ENCODE assay signal across 18 cellular contexts in genomic region chr7:131498237-131498885, GRCh38. TPM values are rescaled to one million over a fixed set of nuclear protein-coding genes. Genes with fewer than 3 reads are reported as not detected.
DNase-seq lines count a peak whose midpoint lies in the region; ATAC-seq, FAIRE-seq and TF ChIP-seq lines count a peak whose summit lies in the region.
"Had no signal": no experiment of that assay in that cellular context is flagged by ENCODE, and none has a peak within 500 bp of the region (broad histone marks: within the 10 kb centered on the region; RNA-seq: fewer than 3 reads in every experiment).

No MANE protein-coding gene starts in this region.

- H4K20me1 ChIP-seq in K562 (replicated peaks; ENCODE audit: control insufficient read depth, insufficient read depth, low read length): peaks cover 12% of the 10 kb centered on the region; the same call in 1 of the 2 replicates

- ATAC-seq in K562 (no peak), GM19324 (IDR thresholded peaks at IDR 0.05; ENCODE audit: low FRiP score, unreplicated experiment) (no peak), GM21515 (IDR thresholded peaks at IDR 0.05; ENCODE audit: unreplicated experiment) (no peak)
- ATAC-seq: foreskin keratinocyte had no signal

- TF ChIP-seq EP300 in K562 (IDR thresholded peaks at IDR 0.05; ENCODE audit: low read length): no peak

- H3K9me3 Mint-ChIP-seq in mesothelial cell of epicardium: no peaks in the 10 kb centered on the region
- H3K9me3 Mint-ChIP-seq: CD8-positive, alpha-beta memory T cell had no signal

- intact Hi-C loops in K562 (cut with micrococcal nuclease): no loop called here

- CTCF ChIA-PET in K562 (lab: Yijun Ruan, JAX; ENCODE audit: low intra/inter-chr PET ratio): no interaction called here

- H3K4me3 ChIP-seq in K562 (no peak overlapping the region), cardiac muscle cell (no peak overlapping the region)
- H3K4me3 ChIP-seq: tibial nerve had no signal

- H2AFZ ChIP-seq in K562 (ENCODE audit: low read depth, low read length): no peak overlapping the region

- H3K27me3 Mint-ChIP-seq in mesothelial cell of epicardium (ENCODE audit: low read depth): no peaks in the 10 kb centered on the region
- H3K27me3 Mint-ChIP-seq: CD8-positive, alpha-beta memory T cell had no signal

- FAIRE-seq in K562 (lab: Jason Lieb, UNC): no peak
- FAIRE-seq: HTR-8/SVneo had no signal

- TF ChIP-seq POLR2A in K562 (conservative IDR thresholded peaks at IDR 0.05): no peak; the same call in 1 of the 2 replicates

- no peak for TF ChIP-seq CTCF in K562 (IDR thresholded peaks at IDR 0.05 in 2 of 3, conservative IDR thresholded peaks at IDR 0.05 in 1 of 3; ENCODE audit: insufficient read depth in 2 of 3, low read depth in 1 of 3, low read length in 3 of 3)
- TF ChIP-seq CTCF in cardiac muscle cell (IDR thresholded peaks at IDR 0.05; ENCODE audit: low read depth, low read length): no peak
- TF ChIP-seq CTCF in mesothelial cell of epicardium (IDR thresholded peaks at IDR 0.05; ENCODE audit: unreplicated experiment): no peak

- no peaks in the 10 kb centered on the region for H3K79me2 ChIP-seq in K562 (ENCODE audit: control insufficient read depth, insufficient read depth, low read length)

- no peak overlapping the region for H3K27ac Mint-ChIP-seq in mesothelial cell of epicardium

- no TSS peak for BruUV-seq in K562 (replicated peaks; lab: Mats Ljungman, UMichigan)

- TF ChIP-seq RAD21 in K562 (CRISPR knock-in tag; conservative IDR thresholded peaks at IDR 0.05 in 1 of 2, IDR thresholded peaks at IDR 0.05 in 1 of 2): no peak

- in situ Hi-C loops in K562 (cut with MboI): no loop called here

- 83% methylated on average over 4 of the region's 4 CpGs for WGBS in K562 (ENCODE audit: insufficient coverage, low coverage, missing lambda C conversion rate)

- H3K9ac ChIP-seq in K562 (ENCODE audit: insufficient read depth in 1 of 2, low read depth in 2 of 2, low read length in 2 of 2): no peak overlapping the region

- peaks cover 14% of the 10 kb centered on the region for H3K36me3 Mint-ChIP-seq in mesothelial cell of epicardium

- no peak overlapping the region for H3K4me3 Mint-ChIP-seq in mesothelial cell of epicardium
- H3K4me3 Mint-ChIP-seq: CD8-positive, alpha-beta memory T cell had no signal

- H3K36me3 ChIP-seq in K562 (ENCODE audit: control insufficient read depth, insufficient read depth, low read length) (peaks cover 18% of the 10 kb centered on the region; the same call in 2 of the 3 replicates), cardiac muscle cell (peaks cover 5% of the 10 kb centered on the region)

- H3K4me2 ChIP-seq in K562 (ENCODE audit: insufficient read depth, low read length): no peak overlapping the region

- POLR2A ChIA-PET in K562 (lab: Yijun Ruan, JAX): interaction anchor here (0.5 to 0.6 kb wide), 2 partner anchors 409 to 1264 kb away, joined by 3 to 5 read pairs; no protein-coding TSS in a partner anchor

- no peaks in the 10 kb centered on the region for H3K9me1 ChIP-seq in K562 (ENCODE audit: control insufficient read depth, insufficient read depth, low read length)

- H3K27ac ChIP-seq in K562 (ENCODE audit: extremely low read depth, low read depth, low read length) (no peak overlapping the region), cardiac muscle cell (peak overlapping the region; percentile 9)
- H3K27ac ChIP-seq: foreskin keratinocyte had no signal

- DNase-seq in GM04503 (ENCODE audit: low read depth): peak; percentile 45
- no peak for DNase-seq in K562 (ENCODE audit: extremely low read depth in 1 of 4, low spot score in 3 of 4)
- peak in 1 of 2 donors; percentile 55 for DNase-seq in cardiac muscle cell (ENCODE audit: low read depth in 1 of 2, low spot score in 1 of 2)
- DNase-seq in renal cortical epithelial cell (ENCODE audit: low read depth): peak; percentile 13
- no peak for DNase-seq in mesothelial cell of epicardium (ENCODE audit: low spot score in 2 of 2, unreplicated experiment in 2 of 2)
- no peak for DNase-seq in NCI-H2227 (lab: John Stamatoyannopoulos, UW; ENCODE audit: unreplicated experiment)
- DNase-seq: activated naive CD4-positive, alpha-beta T cell treated with Interleukin-2 at 50 U/mL for 16 hours; CD8-positive, alpha-beta memory T cell; effector CD4-positive, alpha-beta T cell; foreskin keratinocyte; midbrain; NCI-H1417; SIG-M5; stimulated activated CD4-positive, alpha-beta T cell treated with anti-CD3 and anti-CD28 coated beads, Interleukin-15, amount 100 ng/mL, for 24 hours had no signal

- H3K4me1 ChIP-seq in K562 (replicated peaks in 1 of 2; ENCODE audit: control insufficient read depth in 2 of 2, insufficient read depth in 2 of 2, low read length in 2 of 2) (no peaks in the 10 kb centered on the region), cardiac muscle cell (ENCODE audit: low read depth) (no peaks in the 10 kb centered on the region)
- H3K4me1 ChIP-seq: foreskin keratinocyte had no signal

- H3K27me3 ChIP-seq in K562 (ENCODE audit: control insufficient read depth in 2 of 2, insufficient read depth in 2 of 2, low read length in 2 of 2) (0 out of 5 replicates have a peak, but pooled peaks cover 0 to under 1% of the 10 kb centered on the region in 2 experiments), cardiac muscle cell (no peaks in the 10 kb centered on the region)
- H3K27me3 ChIP-seq: foreskin keratinocyte, tibial nerve had no signal

- H3K4me1 Mint-ChIP-seq in mesothelial cell of epicardium: peaks cover 10% of the 10 kb centered on the region

- no peaks in the 10 kb centered on the region for H3K9me3 ChIP-seq in K562 (replicated peaks; ENCODE audit: control insufficient read depth, insufficient read depth, low read depth, low read length)
- no peaks in the 10 kb centered on the region for H3K9me3 ChIP-seq in cardiac muscle cell (ENCODE audit: low read depth)
- H3K9me3 ChIP-seq: tibial nerve had no signal

TF ChIP-seq in K562, 482 proteins besides CTCF, POLR2A, EP300 and RAD21 (continues in another document):
- TF ChIP-seq ZNF121 (CRISPR knock-in tag; conservative IDR thresholded peaks at IDR 0.05) (peak; percentile 70), CEBPG (CRISPR knock-in tag; IDR thresholded peaks at IDR 0.05) (0 out of 2 replicates have a peak, but pooled peaks have one; percentile 28), CEBPG (tag; conservative IDR thresholded peaks at IDR 0.05 in 1 of 2, IDR thresholded peaks at IDR 0.05 in 1 of 2) (peak; percentile 65 to 72), NKRF (IDR thresholded peaks at IDR 0.05; ENCODE audit: borderline replicate concordance) (no peak), CEBPB (tag; IDR thresholded peaks at IDR 0.05) (peak; percentile 81), SIRT6 (IDR thresholded peaks at IDR 0.05; ENCODE audit: low read depth, low read length) (no peak), BRF1 (IDR thresholded peaks at IDR 0.05; ENCODE audit: borderline replicate concordance, extremely low read depth, insufficient read length) (no peak)

RNA-seq across cellular contexts. Expression of gene PODXL, which starts 58.1 kb away (rescaled TPM):
- 0.26 and 0.39 TPM in 2 replicates for total RNA-seq in K562 (2011; cell fraction: chromatin; rRNA removed; ENCODE audit: low replicate concordance)
- 0.50 and 0.79 TPM in 2 replicates for total RNA-seq in K562 (2011; cell fraction: nucleolus; rRNA removed)
- 0.37 and 0.76 TPM in 2 replicates for total RNA-seq in K562 (2011; cell fraction: nucleoplasm; rRNA removed)
- total RNA-seq in K562 (2014; rRNA removed): 0.05 and 0.16 TPM in 2 replicates
- 0.07 and 0.10 TPM in 2 replicates for total RNA-seq in K562 (2014; rRNA removed; fragmentation: Illumina TruSeq; extraction: Trizol)
- total RNA-seq in K562 (2015; rRNA removed; fragmentation: Illumina TruSeq; extraction: Trizol): 0.15 and 0.18 TPM in 2 replicates
- 0.51 and 0.67 TPM in 2 replicates for total RNA-seq in K562 (2021)
- polyA plus RNA-seq in K562 (2011; rRNA removed): 0.07 and 0.24 TPM in 2 replicates
- 0.10 and 0.16 TPM in 2 replicates for polyA plus RNA-seq in K562 (2011; cell fraction: cytosol; rRNA removed)
- 0.38 and 0.45 TPM in 2 replicates for polyA plus RNA-seq in K562 (2011; cell fraction: nucleus; rRNA removed)
- polyA plus RNA-seq in K562 (2012): 0.17 and 0.22 TPM in 2 replicates
- polyA plus RNA-seq in K562 (2014; fragmentation: Illumina TruSeq; extraction: Trizol): 0.07 and 0.21 TPM in 2 replicates
- polyA plus RNA-seq in K562 (2014; fragmentation: Nextera tagmentation; extraction: Ambion mirVana): under 1 TPM; 0.01 to 0.03 TPM
- 0.03 and 0.73 TPM in 2 replicates for polyA plus RNA-seq in K562 (2014; rRNA removed)
- 0.24 and 0.39 TPM in 2 replicates for polyA minus RNA-seq in K562 (2011; rRNA and poly(A)+ RNA removed)
- polyA minus RNA-seq in K562 (2011; cell fraction: cytosol; rRNA and poly(A)+ RNA removed): 1.8 and 2.1 TPM in 2 replicates
- polyA minus RNA-seq in K562 (2011; cell fraction: nucleus; rRNA and poly(A)+ RNA removed): 0.54 and 0.56 TPM in 2 replicates
- 52.5 and 58.5 TPM in 2 replicates for total RNA-seq in cardiac muscle cell
- 24.1 and 28.1 TPM in 2 replicates for polyA plus RNA-seq in cardiac muscle cell
- total RNA-seq in renal cortical epithelial cell: 0.65 and 1.9 TPM in 2 replicates
- total RNA-seq in mesothelial cell of epicardium: 213 to 245 TPM (median 216 TPM) in 3 replicates

Comparison
In these comparisons a context has a peak if more than half of its experiments do, and no peak if none do; other contexts are left out.
1. DNase-seq: peak in GM04503 (single experiment) and renal cortical epithelial cell (single experiment); none in K562 (0 of 4), mesothelial cell of epicardium (0 of 2) and NCI-H2227 (single experiment).
2. RNA of gene PODXL, which starts 58.1 kb away (total RNA-seq): 213 to 245 TPM in mesothelial cell of epicardium and 52.5 to 58.5 TPM in cardiac muscle cell; 0.65 to 1.9 TPM in renal cortical epithelial cell and 0.05 to 0.79 TPM in K562; every median in the first group is over 10 times any median in the second.